ENCODE assay signal across 1 cellular context in the genomic region with DNA sequence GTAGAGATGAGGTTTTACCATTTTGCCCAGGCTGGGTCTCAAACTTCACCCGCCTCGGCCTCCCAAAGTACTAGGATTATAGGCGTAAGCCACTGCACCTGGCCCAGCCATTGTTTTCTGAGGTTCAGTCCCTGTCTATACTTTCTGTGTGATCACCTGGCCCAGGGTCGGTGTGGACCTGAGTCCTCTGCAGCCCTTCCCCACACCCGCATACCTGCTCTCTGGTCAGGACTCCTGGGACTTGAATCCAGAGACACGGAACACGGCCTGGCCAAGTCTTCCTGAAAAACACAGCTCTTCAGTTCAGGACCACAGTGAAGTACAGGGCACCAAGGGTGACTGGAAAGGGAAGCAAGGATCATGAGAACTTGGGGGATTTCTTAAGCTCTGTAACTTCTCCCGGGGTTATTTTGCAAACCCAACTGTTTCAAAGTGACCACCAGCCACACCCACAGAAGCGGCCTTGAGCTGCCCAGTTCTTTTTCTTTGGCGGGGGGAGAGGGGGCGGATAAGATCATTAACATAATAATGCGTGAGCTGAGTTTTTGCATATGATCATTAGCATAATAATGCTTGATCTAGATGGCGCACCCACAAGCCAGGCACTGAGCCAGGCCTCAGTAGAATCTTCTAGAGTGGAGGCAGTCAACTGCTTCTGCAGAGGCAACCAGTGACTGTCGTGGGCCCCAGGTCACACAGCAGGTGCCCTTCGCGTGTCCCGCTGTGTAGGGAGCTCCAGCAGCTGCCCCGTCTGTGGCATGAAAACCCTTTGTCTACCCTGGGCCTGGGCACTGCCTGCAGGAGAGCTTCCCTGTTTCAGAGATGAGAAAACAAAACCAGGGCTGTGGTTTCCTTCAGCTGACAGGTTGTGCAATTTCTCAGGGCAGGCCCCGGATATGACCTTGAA.
TF ChIP-seq lines count a peak whose summit lies in the region.

No MANE protein-coding gene starts in this region.

TF ChIP-seq in H1, 55 proteins besides CTCF, POLR2A, EP300 and RAD21:
- TF ChIP-seq CHD2 (IDR thresholded peaks at IDR 0.05; ENCODE audit: low read length) = no peak
- TF ChIP-seq KDM1A (IDR thresholded peaks at IDR 0.05; ENCODE audit: borderline replicate concordance, low read length) = no peak
- peak; percentile 57; the same call in 1 of the 2 replicates for TF ChIP-seq TAF1 (IDR thresholded peaks at IDR 0.05; ENCODE audit: low read depth, low read length)
- no peak for TF ChIP-seq RXRA (IDR thresholded peaks at IDR 0.05; ENCODE audit: insufficient read depth, low read depth, low read length)
- TF ChIP-seq SUZ12 (IDR thresholded peaks at IDR 0.05; ENCODE audit: low read length) = no peak
- TF ChIP-seq SAP30 (IDR thresholded peaks at IDR 0.05; ENCODE audit: insufficient read depth, insufficient replicate concordance, low read length) = no peak
- no peak for TF ChIP-seq HDAC2 (IDR thresholded peaks at IDR 0.05; ENCODE audit: borderline replicate concordance in 1 of 2, low read depth in 2 of 2, low read length in 2 of 2)
- no peak for TF ChIP-seq TAF7 (optimal IDR thresholded peaks at IDR 0.05; ENCODE audit: borderline replicate concordance, low read depth, low read length)
- TF ChIP-seq ASH2L (IDR thresholded peaks at IDR 0.05; ENCODE audit: low read length) = no peak
- TF ChIP-seq FOSL1 (IDR thresholded peaks at IDR 0.05; ENCODE audit: insufficient read depth, low read depth, low read length) = no peak
- no peak for TF ChIP-seq CBX8 (IDR thresholded peaks at IDR 0.05; ENCODE audit: borderline replicate concordance, low read depth, low read length)
- TF ChIP-seq, protein P1, sequence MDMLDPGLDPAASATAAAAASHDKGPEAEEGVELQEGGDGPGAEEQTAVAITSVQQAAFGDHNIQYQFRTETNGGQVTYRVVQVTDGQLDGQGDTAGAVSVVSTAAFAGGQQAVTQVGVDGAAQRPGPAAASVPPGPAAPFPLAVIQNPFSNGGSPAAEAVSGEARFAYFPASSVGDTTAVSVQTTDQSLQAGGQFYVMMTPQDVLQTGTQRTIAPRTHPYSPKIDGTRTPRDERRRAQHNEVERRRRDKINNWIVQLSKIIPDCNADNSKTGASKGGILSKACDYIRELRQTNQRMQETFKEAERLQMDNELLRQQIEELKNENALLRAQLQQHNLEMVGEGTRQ (IDR thresholded peaks at IDR 0.05; ENCODE audit: low read length) = no peak
- no peak for TF ChIP-seq TEAD4 (IDR thresholded peaks at IDR 0.05; ENCODE audit: low read depth, low read length)
- TF ChIP-seq GABPA (IDR thresholded peaks at IDR 0.05; ENCODE audit: borderline replicate concordance, insufficient read depth, low read length) = 0 out of 2 replicates have a peak, but pooled peaks have one; percentile 6
- no peak for TF ChIP-seq JUND (IDR thresholded peaks at IDR 0.05; ENCODE audit: low read length)
- TF ChIP-seq, protein P2, sequence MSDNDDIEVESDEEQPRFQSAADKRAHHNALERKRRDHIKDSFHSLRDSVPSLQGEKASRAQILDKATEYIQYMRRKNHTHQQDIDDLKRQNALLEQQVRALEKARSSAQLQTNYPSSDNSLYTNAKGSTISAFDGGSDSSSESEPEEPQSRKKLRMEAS (IDR thresholded peaks at IDR 0.05) = peak; percentile 36
- no peak for TF ChIP-seq KDM5A (IDR thresholded peaks at IDR 0.05; ENCODE audit: low read length)
- no peak for TF ChIP-seq CBX5 (IDR thresholded peaks at IDR 0.05; ENCODE audit: low read depth, low read length)
- no peak for TF ChIP-seq PHF8 (conservative IDR thresholded peaks at IDR 0.05; ENCODE audit: low read depth, low read length)
- TF ChIP-seq EGR1 (IDR thresholded peaks at IDR 0.05; ENCODE audit: borderline replicate concordance, low read depth, low read length) = no peak
- no peak for TF ChIP-seq HDAC6 (IDR thresholded peaks at IDR 0.05; ENCODE audit: low read depth, low read length)
- TF ChIP-seq SP4 (IDR thresholded peaks at IDR 0.05; ENCODE audit: low read length) = no peak
- no peak for TF ChIP-seq CREB1 (IDR thresholded peaks at IDR 0.05)
- TF ChIP-seq POLR2AphosphoS5 (IDR thresholded peaks at IDR 0.05; ENCODE audit: low read depth, low read length) = peak; percentile 63; the same call in 1 of the 2 replicates
- no peak for TF ChIP-seq BCL11A (IDR thresholded peaks at IDR 0.05; ENCODE audit: low read depth in 2 of 2, low read length in 2 of 2)
- TF ChIP-seq, protein P3, sequence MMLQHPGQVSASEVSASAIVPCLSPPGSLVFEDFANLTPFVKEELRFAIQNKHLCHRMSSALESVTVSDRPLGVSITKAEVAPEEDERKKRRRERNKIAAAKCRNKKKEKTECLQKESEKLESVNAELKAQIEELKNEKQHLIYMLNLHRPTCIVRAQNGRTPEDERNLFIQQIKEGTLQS (IDR thresholded peaks at IDR 0.05; ENCODE audit: insufficient read depth, low read depth, low read length) = no peak
- TF ChIP-seq CTBP2 (IDR thresholded peaks at IDR 0.05; ENCODE audit: borderline replicate concordance, insufficient read depth, insufficient read length, low read length) = no peak
- no peak for TF ChIP-seq SP2 (IDR thresholded peaks at IDR 0.05; ENCODE audit: low read length)
- peak; percentile 72; the same call in 1 of the 2 replicates for TF ChIP-seq CEBPB (IDR thresholded peaks at IDR 0.05; ENCODE audit: low read depth, low read length)
- no peak for TF ChIP-seq TBP (IDR thresholded peaks at IDR 0.05; ENCODE audit: low read depth, low read length)
- TF ChIP-seq YY1 (IDR thresholded peaks at IDR 0.05; ENCODE audit: low read depth, low read length) = no peak
- TF ChIP-seq SIN3A (conservative IDR thresholded peaks at IDR 0.05 in 1 of 2, IDR thresholded peaks at IDR 0.05 in 1 of 2; ENCODE audit: low read depth in 1 of 2, low read length in 2 of 2) = 0 out of 4 replicates have a peak, but pooled peaks of 1 of the 2 experiments have one; percentile 57
- no peak for TF ChIP-seq GTF2F1 (IDR thresholded peaks at IDR 0.05; ENCODE audit: borderline replicate concordance, low read depth, low read length)
- TF ChIP-seq, protein P4, sequence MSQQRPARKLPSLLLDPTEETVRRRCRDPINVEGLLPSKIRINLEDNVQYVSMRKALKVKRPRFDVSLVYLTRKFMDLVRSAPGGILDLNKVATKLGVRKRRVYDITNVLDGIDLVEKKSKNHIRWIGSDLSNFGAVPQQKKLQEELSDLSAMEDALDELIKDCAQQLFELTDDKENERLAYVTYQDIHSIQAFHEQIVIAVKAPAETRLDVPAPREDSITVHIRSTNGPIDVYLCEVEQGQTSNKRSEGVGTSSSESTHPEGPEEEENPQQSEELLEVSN (IDR thresholded peaks at IDR 0.05) = no peak
- no peak for TF ChIP-seq SRF (IDR thresholded peaks at IDR 0.05; ENCODE audit: low read depth, low read length)
- no peak for TF ChIP-seq RBBP5 (IDR thresholded peaks at IDR 0.05; ENCODE audit: borderline replicate concordance, low read depth, low read length)
- no peak for TF ChIP-seq RNF2 (IDR thresholded peaks at IDR 0.05; ENCODE audit: borderline replicate concordance, low read depth, low read length, missing control alignments, poor library complexity, severe bottlenecking)
- no peak for TF ChIP-seq TCF12 (IDR thresholded peaks at IDR 0.05; ENCODE audit: low read depth, low read length)
- TF ChIP-seq SIX5 (IDR thresholded peaks at IDR 0.05; ENCODE audit: low read depth, low read length) = no peak
- no peak for TF ChIP-seq KDM4A (IDR thresholded peaks at IDR 0.05; ENCODE audit: low read depth, low read length, severe bottlenecking)
- TF ChIP-seq ZNF274 (IDR thresholded peaks at IDR 0.05; ENCODE audit: borderline replicate concordance, extremely low read depth, low read length) = no peak
- 0 out of 2 replicates have a peak, but pooled peaks have one; percentile 14 for TF ChIP-seq SP1 (IDR thresholded peaks at IDR 0.05; ENCODE audit: low read depth, low read length)
- TF ChIP-seq BACH1 (IDR thresholded peaks at IDR 0.05; ENCODE audit: low read length) = no peak
- TF ChIP-seq MAFK (IDR thresholded peaks at IDR 0.05; ENCODE audit: low read depth, low read length) = no peak
- TF ChIP-seq NRF1 (IDR thresholded peaks at IDR 0.05; ENCODE audit: low read depth, low read length) = no peak
- TF ChIP-seq BRCA1 (IDR thresholded peaks at IDR 0.05; ENCODE audit: low read depth, low read length) = no peak
- peak; percentile 98 for TF ChIP-seq POU5F1 (IDR thresholded peaks at IDR 0.05; ENCODE audit: low read depth, low read length)
- no peak for TF ChIP-seq EZH2 (IDR thresholded peaks at IDR 0.05; ENCODE audit: low read depth, low read length, severe bottlenecking)
- TF ChIP-seq SIRT6 (IDR thresholded peaks at IDR 0.05; ENCODE audit: low read length) = no peak
- TF ChIP-seq, protein P5, sequence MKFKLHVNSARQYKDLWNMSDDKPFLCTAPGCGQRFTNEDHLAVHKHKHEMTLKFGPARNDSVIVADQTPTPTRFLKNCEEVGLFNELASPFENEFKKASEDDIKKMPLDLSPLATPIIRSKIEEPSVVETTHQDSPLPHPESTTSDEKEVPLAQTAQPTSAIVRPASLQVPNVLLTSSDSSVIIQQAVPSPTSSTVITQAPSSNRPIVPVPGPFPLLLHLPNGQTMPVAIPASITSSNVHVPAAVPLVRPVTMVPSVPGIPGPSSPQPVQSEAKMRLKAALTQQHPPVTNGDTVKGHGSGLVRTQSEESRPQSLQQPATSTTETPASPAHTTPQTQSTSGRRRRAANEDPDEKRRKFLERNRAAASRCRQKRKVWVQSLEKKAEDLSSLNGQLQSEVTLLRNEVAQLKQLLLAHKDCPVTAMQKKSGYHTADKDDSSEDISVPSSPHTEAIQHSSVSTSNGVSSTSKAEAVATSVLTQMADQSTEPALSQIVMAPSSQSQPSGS (IDR thresholded peaks at IDR 0.05; ENCODE audit: low read length) = no peak
- no peak for TF ChIP-seq RFX5 (IDR thresholded peaks at IDR 0.05; ENCODE audit: borderline replicate concordance, low read depth, low read length)
- TF ChIP-seq CHD1 (IDR thresholded peaks at IDR 0.05; ENCODE audit: low read depth, low read length) = no peak
- TF ChIP-seq, protein P6, sequence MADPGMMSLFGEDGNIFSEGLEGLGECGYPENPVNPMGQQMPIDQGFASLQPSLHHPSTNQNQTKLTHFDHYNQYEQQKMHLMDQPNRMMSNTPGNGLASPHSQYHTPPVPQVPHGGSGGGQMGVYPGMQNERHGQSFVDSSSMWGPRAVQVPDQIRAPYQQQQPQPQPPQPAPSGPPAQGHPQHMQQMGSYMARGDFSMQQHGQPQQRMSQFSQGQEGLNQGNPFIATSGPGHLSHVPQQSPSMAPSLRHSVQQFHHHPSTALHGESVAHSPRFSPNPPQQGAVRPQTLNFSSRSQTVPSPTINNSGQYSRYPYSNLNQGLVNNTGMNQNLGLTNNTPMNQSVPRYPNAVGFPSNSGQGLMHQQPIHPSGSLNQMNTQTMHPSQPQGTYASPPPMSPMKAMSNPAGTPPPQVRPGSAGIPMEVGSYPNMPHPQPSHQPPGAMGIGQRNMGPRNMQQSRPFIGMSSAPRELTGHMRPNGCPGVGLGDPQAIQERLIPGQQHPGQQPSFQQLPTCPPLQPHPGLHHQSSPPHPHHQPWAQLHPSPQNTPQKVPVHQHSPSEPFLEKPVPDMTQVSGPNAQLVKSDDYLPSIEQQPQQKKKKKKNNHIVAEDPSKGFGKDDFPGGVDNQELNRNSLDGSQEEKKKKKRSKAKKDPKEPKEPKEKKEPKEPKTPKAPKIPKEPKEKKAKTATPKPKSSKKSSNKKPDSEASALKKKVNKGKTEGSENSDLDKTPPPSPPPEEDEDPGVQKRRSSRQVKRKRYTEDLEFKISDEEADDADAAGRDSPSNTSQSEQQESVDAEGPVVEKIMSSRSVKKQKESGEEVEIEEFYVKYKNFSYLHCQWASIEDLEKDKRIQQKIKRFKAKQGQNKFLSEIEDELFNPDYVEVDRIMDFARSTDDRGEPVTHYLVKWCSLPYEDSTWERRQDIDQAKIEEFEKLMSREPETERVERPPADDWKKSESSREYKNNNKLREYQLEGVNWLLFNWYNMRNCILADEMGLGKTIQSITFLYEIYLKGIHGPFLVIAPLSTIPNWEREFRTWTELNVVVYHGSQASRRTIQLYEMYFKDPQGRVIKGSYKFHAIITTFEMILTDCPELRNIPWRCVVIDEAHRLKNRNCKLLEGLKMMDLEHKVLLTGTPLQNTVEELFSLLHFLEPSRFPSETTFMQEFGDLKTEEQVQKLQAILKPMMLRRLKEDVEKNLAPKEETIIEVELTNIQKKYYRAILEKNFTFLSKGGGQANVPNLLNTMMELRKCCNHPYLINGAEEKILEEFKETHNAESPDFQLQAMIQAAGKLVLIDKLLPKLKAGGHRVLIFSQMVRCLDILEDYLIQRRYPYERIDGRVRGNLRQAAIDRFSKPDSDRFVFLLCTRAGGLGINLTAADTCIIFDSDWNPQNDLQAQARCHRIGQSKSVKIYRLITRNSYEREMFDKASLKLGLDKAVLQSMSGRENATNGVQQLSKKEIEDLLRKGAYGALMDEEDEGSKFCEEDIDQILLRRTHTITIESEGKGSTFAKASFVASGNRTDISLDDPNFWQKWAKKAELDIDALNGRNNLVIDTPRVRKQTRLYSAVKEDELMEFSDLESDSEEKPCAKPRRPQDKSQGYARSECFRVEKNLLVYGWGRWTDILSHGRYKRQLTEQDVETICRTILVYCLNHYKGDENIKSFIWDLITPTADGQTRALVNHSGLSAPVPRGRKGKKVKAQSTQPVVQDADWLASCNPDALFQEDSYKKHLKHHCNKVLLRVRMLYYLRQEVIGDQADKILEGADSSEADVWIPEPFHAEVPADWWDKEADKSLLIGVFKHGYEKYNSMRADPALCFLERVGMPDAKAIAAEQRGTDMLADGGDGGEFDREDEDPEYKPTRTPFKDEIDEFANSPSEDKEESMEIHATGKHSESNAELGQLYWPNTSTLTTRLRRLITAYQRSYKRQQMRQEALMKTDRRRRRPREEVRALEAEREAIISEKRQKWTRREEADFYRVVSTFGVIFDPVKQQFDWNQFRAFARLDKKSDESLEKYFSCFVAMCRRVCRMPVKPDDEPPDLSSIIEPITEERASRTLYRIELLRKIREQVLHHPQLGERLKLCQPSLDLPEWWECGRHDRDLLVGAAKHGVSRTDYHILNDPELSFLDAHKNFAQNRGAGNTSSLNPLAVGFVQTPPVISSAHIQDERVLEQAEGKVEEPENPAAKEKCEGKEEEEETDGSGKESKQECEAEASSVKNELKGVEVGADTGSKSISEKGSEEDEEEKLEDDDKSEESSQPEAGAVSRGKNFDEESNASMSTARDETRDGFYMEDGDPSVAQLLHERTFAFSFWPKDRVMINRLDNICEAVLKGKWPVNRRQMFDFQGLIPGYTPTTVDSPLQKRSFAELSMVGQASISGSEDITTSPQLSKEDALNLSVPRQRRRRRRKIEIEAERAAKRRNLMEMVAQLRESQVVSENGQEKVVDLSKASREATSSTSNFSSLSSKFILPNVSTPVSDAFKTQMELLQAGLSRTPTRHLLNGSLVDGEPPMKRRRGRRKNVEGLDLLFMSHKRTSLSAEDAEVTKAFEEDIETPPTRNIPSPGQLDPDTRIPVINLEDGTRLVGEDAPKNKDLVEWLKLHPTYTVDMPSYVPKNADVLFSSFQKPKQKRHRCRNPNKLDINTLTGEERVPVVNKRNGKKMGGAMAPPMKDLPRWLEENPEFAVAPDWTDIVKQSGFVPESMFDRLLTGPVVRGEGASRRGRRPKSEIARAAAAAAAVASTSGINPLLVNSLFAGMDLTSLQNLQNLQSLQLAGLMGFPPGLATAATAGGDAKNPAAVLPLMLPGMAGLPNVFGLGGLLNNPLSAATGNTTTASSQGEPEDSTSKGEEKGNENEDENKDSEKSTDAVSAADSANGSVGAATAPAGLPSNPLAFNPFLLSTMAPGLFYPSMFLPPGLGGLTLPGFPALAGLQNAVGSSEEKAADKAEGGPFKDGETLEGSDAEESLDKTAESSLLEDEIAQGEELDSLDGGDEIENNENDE (IDR thresholded peaks at IDR 0.05; ENCODE audit: insufficient replicate concordance, low read length) = no peak
- no peak for TF ChIP-seq JUN (IDR thresholded peaks at IDR 0.05; ENCODE audit: low read depth, low read length)
- peak; percentile 58 for TF ChIP-seq NANOG (IDR thresholded peaks at IDR 0.05; ENCODE audit: insufficient read depth, low read depth, low read length, poor library complexity, severe bottlenecking)
